Comparison of ENCODE assay signal across 15 cellular contexts in genomic region chr2:128490321-128490720, GRCh38.
DNase-seq lines count a peak whose midpoint lies in the region; ATAC-seq and TF ChIP-seq lines count a peak whose summit lies in the region.
"Had no signal": no experiment of that assay in that cellular context is flagged by ENCODE, and none has a peak within 500 bp of the region (broad histone marks: within the 10 kb centered on the region; RNA-seq: fewer than 3 reads in every experiment).

No MANE protein-coding gene starts in this region.

- H3K4me3 ChIP-seq in HL-60 (replicated peaks; ENCODE audit: insufficient read depth, low read length): no peak overlapping the region
- no peak overlapping the region for H3K4me3 ChIP-seq in upper lobe of right lung

- H3K27me3 Mint-ChIP-seq in nephron (ENCODE audit: low read depth): no peaks in the 10 kb centered on the region

- intact Hi-C loops in upper lobe of right lung (cut with DNase I): no loop called here

- no peaks in the 10 kb centered on the region for H3K9me3 ChIP-seq in upper lobe of right lung
- H3K9me3 ChIP-seq: SK-N-SH had no signal

- H3K27me3 ChIP-seq in HL-60 (ENCODE audit: insufficient read depth, poor library complexity, severe bottlenecking): no peaks in the 10 kb centered on the region
- no peaks in the 10 kb centered on the region for H3K27me3 ChIP-seq in upper lobe of right lung

- H3K4me1 ChIP-seq in upper lobe of right lung: no peaks in the 10 kb centered on the region

- no peaks in the 10 kb centered on the region for H3K9me3 Mint-ChIP-seq in nephron

- DNase-seq in HL-60 (ENCODE audit: low read depth in 1 of 2, low spot score in 1 of 2) (no peak), ecto neural progenitor cell (ENCODE audit: low spot score) (peak; percentile 32), upper lobe of right lung (peak; percentile 7), NCI-H1092 treated with DMSO at 0.1 percent for 48 hours (lab: John Stamatoyannopoulos, UW) (no peak), T-helper 1 cell (no peak), NOMO-1 treated with dmso at 0.1 percent for 144 hours (lab: John Stamatoyannopoulos, UW; ENCODE audit: unreplicated experiment) (no peak)
- DNase-seq: CD8-positive, alpha-beta T cell; GOT3; IMR-90; NCI-H2227 treated with DMSO at 0.1 percent for 48 hours; NCI-H526; PC-3; SK-N-SH had no signal

- peak overlapping the region; percentile 11 to 59 (median 28) for H3K27ac Mint-ChIP-seq in nephron
- H3K27ac Mint-ChIP-seq: B cell; CD8-positive, alpha-beta T cell had no signal

- no peak for ATAC-seq in upper lobe of right lung
- ATAC-seq: CD8-positive, alpha-beta T cell; PC-3 had no signal

- H3K27ac ChIP-seq in HL-60 (replicated peaks) (peak overlapping the region; percentile 51), upper lobe of right lung (no peak overlapping the region)

- TF ChIP-seq CTCF in HL-60 (IDR thresholded peaks at IDR 0.05; ENCODE audit: insufficient read depth, low read length) (no peak), nephron (IDR thresholded peaks at IDR 0.05; ENCODE audit: unreplicated experiment in 3 of 3) (no peak), upper lobe of right lung (IDR thresholded peaks at IDR 0.05) (no peak)

- no peaks in the 10 kb centered on the region for H3K36me3 Mint-ChIP-seq in nephron (ENCODE audit: low read depth)
- H3K36me3 Mint-ChIP-seq: CD8-positive, alpha-beta T cell had no signal

- H3K4me3 Mint-ChIP-seq in nephron: no peak overlapping the region
- H3K4me3 Mint-ChIP-seq: B cell; CD8-positive, alpha-beta T cell had no signal

- peaks cover 43% of the 10 kb centered on the region for H3K4me1 Mint-ChIP-seq in nephron
- H3K4me1 Mint-ChIP-seq: B cell had no signal

- H3K36me3 ChIP-seq in upper lobe of right lung: no peaks in the 10 kb centered on the region

Comparison
In these comparisons a context has a peak if more than half of its experiments do, and no peak if none do; other contexts are left out.
1. DNase-seq: peak in ecto neural progenitor cell (single experiment) and upper lobe of right lung (single experiment); none in HL-60 (0 of 2), NCI-H1092 treated with DMSO at 0.1 percent for 48 hours (single experiment), T-helper 1 cell (0 of 5) and NOMO-1 treated with dmso at 0.1 percent for 144 hours (single experiment).